Comparison of ENCODE assay signal across 21 cellular contexts in genomic region chr2:125858366-125858765, GRCh38.
DNase-seq lines count a peak whose midpoint lies in the region; ATAC-seq, FAIRE-seq and TF ChIP-seq lines count a peak whose summit lies in the region.
"Had no signal": no experiment of that assay in that cellular context is flagged by ENCODE, and none has a peak within 500 bp of the region (broad histone marks: within the 10 kb centered on the region; RNA-seq: fewer than 3 reads in every experiment).

No MANE protein-coding gene starts in this region.

- DNase-seq in NT2/D1 (ENCODE audit: low read depth, low spot score) (peak; percentile 16), foreskin melanocyte (peak; percentile 39), mesendoderm (peak; percentile 24), pancreas (no peak), H54 (ENCODE audit: insufficient read length, low spot score) (no peak)
- no peak for DNase-seq in stimulated activated CD4-positive, alpha-beta T cell treated with anti-CD3 and anti-CD28 coated beads, Interleukin-12 subunit alpha, Interleukin-12 subunit beta, amount 100 ng/mL, for 4 hours
- DNase-seq: ACHN; BE2C; C1 segment of cervical spinal cord; CD4-positive, CD25-positive, alpha-beta regulatory T cell; CD8-positive, alpha-beta memory T cell; COR-L47; DMS 273 treated with DMSO at 0.1 percent for 48 hours; DMS53; DND-41; EL had no signal

- H2BK15ac ChIP-seq in mesendoderm (replicated peaks; ENCODE audit: low read depth): no peak overlapping the region

- FAIRE-seq in pancreas (lab: Jason Lieb, UNC) (no peak), H54 (lab: Jason Lieb, UNC) (no peak)
- FAIRE-seq: A204.1, GM12878, H1, HepG2 had no signal

- ATAC-seq in pancreas: no peak
- ATAC-seq: GM12878, HepG2 had no signal

- no peaks in the 10 kb centered on the region for H3K4me1 ChIP-seq in NT2/D1 (ENCODE audit: insufficient read depth, insufficient read length)
- H3K4me1 ChIP-seq in mesendoderm (ENCODE audit: control insufficient read depth, low read depth, low read length): no peaks in the 10 kb centered on the region
- H3K4me1 ChIP-seq in pancreas: no peaks in the 10 kb centered on the region
- H3K4me1 ChIP-seq: BE2C, HAP-1 had no signal

- H3K79me1 ChIP-seq in mesendoderm (ENCODE audit: low read length): no peaks in the 10 kb centered on the region

- TF ChIP-seq CTCF in pancreas (IDR thresholded peaks at IDR 0.05): no peak

- H3K79me2 ChIP-seq in mesendoderm (ENCODE audit: control insufficient read depth, insufficient read depth, low read length): no peaks in the 10 kb centered on the region

- no peak overlapping the region for H2BK120ac ChIP-seq in mesendoderm (ENCODE audit: low read depth, low read length)

- H3K4me3 ChIP-seq in NT2/D1 (ENCODE audit: insufficient read length, low read depth) (no peak overlapping the region), mesendoderm (ENCODE audit: low read length) (no peak overlapping the region), pancreas (no peak overlapping the region)
- H3K4me3 ChIP-seq: GM12878, HAP-1 had no signal

- H3K36me3 ChIP-seq in NT2/D1 (ENCODE audit: insufficient read depth, insufficient read length, low read length) (no peaks in the 10 kb centered on the region), mesendoderm (ENCODE audit: control insufficient read depth, insufficient read depth, low read length) (no peaks in the 10 kb centered on the region), pancreas (no peaks in the 10 kb centered on the region)
- H3K36me3 ChIP-seq: BE2C, HAP-1 had no signal

- no CpG with 5 or more reads among the region's 4 CpGs for WGBS in mesendoderm (ENCODE audit: extremely low coverage, insufficient coverage, low lambda C conversion rate)
- 38 to 52% methylated on average over 4 of the region's 4 CpGs for WGBS in pancreas, 2 donors

- H3K23ac ChIP-seq in mesendoderm (ENCODE audit: low read length): no peak overlapping the region

- H3K18ac ChIP-seq in mesendoderm (ENCODE audit: low read length): no peak overlapping the region

- peaks cover 14% of the 10 kb centered on the region; the same call in 1 of the 2 replicates for H3K9me3 ChIP-seq in NT2/D1 (ENCODE audit: insufficient read depth, low read length)
- H3K9me3 ChIP-seq in pancreas: no peaks in the 10 kb centered on the region
- H3K9me3 ChIP-seq: BE2C, HAP-1 had no signal

- H3K56ac ChIP-seq in mesendoderm (ENCODE audit: low read length): no peak overlapping the region

- no peak overlapping the region for H3K27ac ChIP-seq in mesendoderm (ENCODE audit: low read depth, low read length)
- H3K27ac ChIP-seq in pancreas: no peak overlapping the region

- no peak overlapping the region for H2BK5ac ChIP-seq in mesendoderm (ENCODE audit: low read length)

- no peak overlapping the region for H2AK5ac ChIP-seq in mesendoderm (ENCODE audit: low read length)

- no peak overlapping the region for H4K8ac ChIP-seq in mesendoderm (ENCODE audit: low read depth, low read length)

- no peak overlapping the region for H3K4me2 ChIP-seq in mesendoderm (ENCODE audit: low read length)

- H3K4ac ChIP-seq in mesendoderm (ENCODE audit: low read depth, low read length): no peak overlapping the region

- H4K5ac ChIP-seq in mesendoderm (ENCODE audit: low read length): no peak overlapping the region

- H3K9ac ChIP-seq in NT2/D1 (ENCODE audit: insufficient read length, low read depth): no peak overlapping the region
- no peak overlapping the region for H3K9ac ChIP-seq in mesendoderm (ENCODE audit: low read length)

- no peaks in the 10 kb centered on the region for H3K27me3 ChIP-seq in NT2/D1 (ENCODE audit: insufficient read depth, insufficient read length)
- H3K27me3 ChIP-seq in mesendoderm (ENCODE audit: insufficient read depth, low read length, poor library complexity): no peaks in the 10 kb centered on the region
- H3K27me3 ChIP-seq in pancreas: no peaks in the 10 kb centered on the region
- H3K27me3 ChIP-seq: BE2C had no signal

- TF ChIP-seq POLR2A in H54 (IDR thresholded peaks at IDR 0.05; ENCODE audit: low read depth, low read length): no peak

- intact Hi-C loops in pancreas (cut with DNase I): no loop called here

Comparison
In these comparisons a context has a peak if more than half of its experiments do, and no peak if none do; other contexts are left out.
1. DNase-seq: peak in NT2/D1 (single experiment), foreskin melanocyte (single experiment) and mesendoderm (single experiment); none in pancreas (0 of 6), stimulated activated CD4-positive, alpha-beta T cell treated with anti-CD3 and anti-CD28 coated beads, Interleukin-12 subunit alpha, Interleukin-12 subunit beta, amount 100 ng/mL, for 4 hours (single experiment) and H54 (single experiment).